Comparison of ENCODE assay signal across 8 cellular contexts in genomic region chr10:9342865-9343450, GRCh38.
DNase-seq lines count a peak whose midpoint lies in the region; ATAC-seq, FAIRE-seq and TF ChIP-seq lines count a peak whose summit lies in the region.

No MANE protein-coding gene starts in this region.

- intact Hi-C loops in endothelial cell of umbilical vein (cut with micrococcal nuclease) (loop anchor here (1.0 to 2.0 kb wide), 3 partner anchors 1334 to 1927 kb away; no protein-coding TSS in a partner anchor), left colon (cut with DNase I, micrococcal nuclease) (loop anchor here in 1 of 2 donors (5.0 to 10.0 kb wide), 2 partner anchors 1332 to 1694 kb away; no protein-coding TSS in a partner anchor)

- CTCF ChIA-PET in endothelial cell of umbilical vein (lab: Charles Lee), result interaction anchor here (0.6 to 2.2 kb wide), 33 partner anchors 10 to 1943 kb away, joined by 3 to 112 read pairs (median 3); partner anchors contain the start of gene CELF2

- FAIRE-seq in endothelial cell of umbilical vein (lab: Jason Lieb, UNC), result peak; percentile 88

- in situ Hi-C loops in Caki2 (cut with HindIII; ENCODE audit: low pct_unique_long_range_greater_than_20kb, low sequenced_read_pairs), result no loop called here

- ATAC-seq in HG02678 (IDR thresholded peaks at IDR 0.05; ENCODE audit: unreplicated experiment) (no peak), left colon (no peak)

- dilution Hi-C loops in endothelial cell of umbilical vein (cut with MboI; ENCODE audit: extremely low pct_ligation_motif_present, low sequenced_read_pairs), result no loop called here

- H3K27me3 ChIP-seq in OCI-LY1 (ENCODE audit: insufficient read depth, low read length) (no peaks in the 10 kb centered on the region), endothelial cell of umbilical vein (ENCODE audit: control insufficient read depth in 2 of 2, insufficient read depth in 2 of 2, low read length in 2 of 2) (no peaks in the 10 kb centered on the region)

- H3K9ac ChIP-seq in OCI-LY1 (ENCODE audit: low read length), result no peak overlapping the region
- no peak overlapping the region for H3K9ac ChIP-seq in endothelial cell of umbilical vein (replicated peaks; ENCODE audit: extremely low read depth, insufficient read depth, low read length)

- peak; percentile 54 for TF ChIP-seq CTCF in OCI-LY1 (IDR thresholded peaks at IDR 0.05; ENCODE audit: low read length)
- peak; percentile 48 to 59 for TF ChIP-seq CTCF in endothelial cell of umbilical vein (IDR thresholded peaks at IDR 0.05; ENCODE audit: extremely low read depth in 1 of 2, insufficient read depth in 1 of 2, low read depth in 1 of 2, low read length in 2 of 2)

- H3K79me2 ChIP-seq in OCI-LY1 (ENCODE audit: insufficient read depth, low read length), result no peaks in the 10 kb centered on the region
- no peaks in the 10 kb centered on the region for H3K79me2 ChIP-seq in endothelial cell of umbilical vein (ENCODE audit: control insufficient read depth, insufficient read depth, low read length)

- BruUV-seq in endothelial cell of umbilical vein (replicated peaks; lab: Mats Ljungman, UMichigan), result no TSS peak

- H3K4me3 ChIP-seq in OCI-LY1 (ENCODE audit: low read depth, low read length, poor library complexity, severe bottlenecking) (no peak overlapping the region), endothelial cell of umbilical vein (replicated peaks in 1 of 3; ENCODE audit: insufficient read depth in 1 of 3, low read depth in 1 of 3, low read length in 3 of 3) (no peak overlapping the region)

- H3F3A ChIP-seq in OCI-LY1 (ENCODE audit: insufficient read depth, low read length), result no peaks in the 10 kb centered on the region

- H4K20me1 ChIP-seq in OCI-LY1 (ENCODE audit: insufficient read depth, low read length) (no peaks in the 10 kb centered on the region), endothelial cell of umbilical vein (replicated peaks; ENCODE audit: control insufficient read depth, extremely low read depth, insufficient read depth, low read length) (no peaks in the 10 kb centered on the region)

- H3K4me1 ChIP-seq in OCI-LY1 (ENCODE audit: insufficient read depth, low read length, severe bottlenecking), result no peaks in the 10 kb centered on the region
- no peaks in the 10 kb centered on the region for H3K4me1 ChIP-seq in endothelial cell of umbilical vein (ENCODE audit: control insufficient read depth, extremely low read depth, insufficient read depth, low read length)

- peak; percentile 35 for DNase-seq in Caki2 (ENCODE audit: low read depth)
- DNase-seq in HCEC 1CT, result peak; percentile 2
- DNase-seq in endothelial cell of umbilical vein (ENCODE audit: low read depth, low spot score), result peak; percentile 42
- peak; percentile 65 for DNase-seq in pons (ENCODE audit: low spot score)
- no peak for DNase-seq in GOT3 (lab: John Stamatoyannopoulos, UW)
- DNase-seq in left colon, result no peak

- POLR2A ChIA-PET in endothelial cell of umbilical vein (lab: Charles Lee), result no interaction called here

- H3K27ac ChIP-seq in OCI-LY1 (ENCODE audit: low read depth, low read length, poor library complexity, severe bottlenecking) (no peak overlapping the region), endothelial cell of umbilical vein (ENCODE audit: insufficient read depth, low read depth, low read length) (no peak overlapping the region)

- H3K9me3 ChIP-seq in OCI-LY1 (ENCODE audit: low read length) (no peaks in the 10 kb centered on the region), endothelial cell of umbilical vein (replicated peaks; ENCODE audit: control insufficient read depth, insufficient read depth, low read length) (no peaks in the 10 kb centered on the region)

- H3K9me2 ChIP-seq in OCI-LY1 (ENCODE audit: low read depth, low read length), result no peaks in the 10 kb centered on the region

- no peaks in the 10 kb centered on the region for H3K36me3 ChIP-seq in OCI-LY1 (ENCODE audit: insufficient read depth, low read length)
- H3K36me3 ChIP-seq in endothelial cell of umbilical vein (ENCODE audit: control insufficient read depth in 2 of 2, extremely low read depth in 1 of 2, insufficient read depth in 2 of 2, low read length in 2 of 2), result no peaks in the 10 kb centered on the region

- H2AFZ ChIP-seq in OCI-LY1 (ENCODE audit: low read length) (no peak overlapping the region), endothelial cell of umbilical vein (ENCODE audit: low read depth, low read length) (no peak overlapping the region)

- TF ChIP-seq POLR2A in endothelial cell of umbilical vein (IDR thresholded peaks at IDR 0.05; ENCODE audit: low read depth, low read length), result no peak

- H3K9me1 ChIP-seq in endothelial cell of umbilical vein (replicated peaks; ENCODE audit: control insufficient read depth, extremely low read depth, insufficient read depth, low read length), result no peaks in the 10 kb centered on the region

- H3K4me2 ChIP-seq in OCI-LY1 (ENCODE audit: low read length), result no peak overlapping the region
- H3K4me2 ChIP-seq in endothelial cell of umbilical vein (ENCODE audit: insufficient read depth, low read length), result no peak overlapping the region

TF ChIP-seq in endothelial cell of umbilical vein, 7 proteins besides CTCF, POLR2A, EP300 and RAD21:
- TF ChIP-seq GATA2 (IDR thresholded peaks at IDR 0.05; ENCODE audit: insufficient read depth, insufficient read length, low read depth, low read length) (no peak), POLR2AphosphoS5 (IDR thresholded peaks at IDR 0.05; ENCODE audit: insufficient read depth, low read depth, low read length) (no peak), FOS (IDR thresholded peaks at IDR 0.05; ENCODE audit: borderline replicate concordance, insufficient read depth, low read length) (no peak)

Comparison
In these comparisons a context has a peak if more than half of its experiments do, and no peak if none do; other contexts are left out.
1. DNase-seq: peak in Caki2 (single experiment), HCEC 1CT (single experiment), endothelial cell of umbilical vein (single experiment) and pons (single experiment); none in GOT3 (single experiment) and left colon (0 of 2).